Comparison of ENCODE assay signal across 29 cellular contexts in genomic region chr11:1157341-1157644, GRCh38. TPM values are rescaled to one million over a fixed set of nuclear protein-coding genes. Genes with fewer than 3 reads are reported as not detected.
DNase-seq lines count a peak whose midpoint lies in the region; ATAC-seq and TF ChIP-seq lines count a peak whose summit lies in the region.
"Had no signal": no experiment of that assay in that cellular context is flagged by ENCODE, and none has a peak within 500 bp of the region (broad histone marks: within the 10 kb centered on the region; RNA-seq: fewer than 3 reads in every experiment).

No MANE protein-coding gene starts in this region.

- H3K27me3 ChIP-seq in H7 (ENCODE audit: control insufficient read depth, insufficient read depth, low read length) (no peaks in the 10 kb centered on the region), stomach (peaks cover 0 to 57% (median under 1%) of the 10 kb centered on the region in 3 donors)
- H3K27me3 ChIP-seq: BLaER1 had no signal

- no peaks in the 10 kb centered on the region for H3K27me3 Mint-ChIP-seq in activated CD4-positive, alpha-beta T cell treated with anti-CD3 and anti-CD28 coated beads, Interleukin-2, amount 10 ng/mL, durations not matched to agents 7 days and 5 days
- no peaks in the 10 kb centered on the region for H3K27me3 Mint-ChIP-seq in activated CD4-positive, alpha-beta T cell treated with anti-CD3 and anti-CD28 coated beads, Interleukin-2, amount 10 ng/mL, durations not matched to agents 24 days and 14 days
- peaks cover 2% of the 10 kb centered on the region for H3K27me3 Mint-ChIP-seq in endothelial cell (ENCODE audit: unreplicated experiment)
- H3K27me3 Mint-ChIP-seq: CD4-positive, alpha-beta T cell had no signal

- no peaks in the 10 kb centered on the region for H3K36me3 Mint-ChIP-seq in activated CD4-positive, alpha-beta T cell treated with anti-CD3 and anti-CD28 coated beads, Interleukin-2, amount 10 ng/mL, durations not matched to agents 7 days and 5 days (ENCODE audit: low read depth)
- no peaks in the 10 kb centered on the region for H3K36me3 Mint-ChIP-seq in activated CD4-positive, alpha-beta T cell treated with anti-CD3 and anti-CD28 coated beads, Interleukin-2, amount 10 ng/mL, durations not matched to agents 24 days and 14 days (ENCODE audit: low read depth)
- no peaks in the 10 kb centered on the region for H3K36me3 Mint-ChIP-seq in endothelial cell (ENCODE audit: low read depth, unreplicated experiment)

- no peak for TF ChIP-seq POLR2A in stomach (IDR thresholded peaks at IDR 0.05)

- DNase-seq in activated CD4-positive, alpha-beta T cell treated with anti-CD3 and anti-CD28 coated beads, Interleukin-2, amount 10 ng/mL, durations not matched to agents 7 days and 5 days = no peak
- DNase-seq in activated CD4-positive, alpha-beta T cell treated with anti-CD3 and anti-CD28 coated beads, Interleukin-2, amount 10 ng/mL, durations not matched to agents 24 days and 14 days = no peak
- DNase-seq in H7 (peak; percentile 56), endothelial cell (ENCODE audit: low spot score) (no peak), stomach (no peak), NCI-H226 (no peak), NCI-H1048 (lab: John Stamatoyannopoulos, UW) (no peak)
- DNase-seq: Kasumi-1; NCI-H1105; NCI-H146; NCI-H1930; NCI-H2107; NCI-H446 treated with DMSO at 0.1 percent for 48 hours; NCI-H526; NCI-H82; NK-92 treated with Interleukin-12 subunit alpha and Interleukin-12 subunit beta, amount 100 ng/mL, for 24 hours; PC-3; SJCRH30 had no signal

- 48 to 58% (median 50%) methylated on average over 4 of the region's 4 CpGs for WGBS in stomach, 5 donors

- CTCF ChIA-PET in activated CD4-positive, alpha-beta T cell treated with anti-CD3 and anti-CD28 coated beads, Interleukin-2, amount 10 ng/mL, durations not matched to agents 7 days and 5 days (lab: Charles Lee) = no interaction called here

- POLR2A ChIA-PET in activated CD4-positive, alpha-beta T cell treated with anti-CD3 and anti-CD28 coated beads, Interleukin-2, amount 10 ng/mL, durations not matched to agents 7 days and 5 days (lab: Charles Lee) = no interaction called here

- no peaks in the 10 kb centered on the region for H3K36me3 ChIP-seq in H7 (replicated peaks; ENCODE audit: control insufficient read depth, insufficient read depth, low read length)
- peaks cover 0 to 15% (median 5%) of the 10 kb centered on the region in 4 donors for H3K36me3 ChIP-seq in stomach
- H3K36me3 ChIP-seq: BLaER1, SJCRH30 had no signal

- no peak for TF ChIP-seq EP300 in stomach (IDR thresholded peaks at IDR 0.05)

- H3K9me3 Mint-ChIP-seq in activated CD4-positive, alpha-beta T cell treated with anti-CD3 and anti-CD28 coated beads, Interleukin-2, amount 10 ng/mL, durations not matched to agents 7 days and 5 days = no peaks in the 10 kb centered on the region
- peaks cover 3% of the 10 kb centered on the region for H3K9me3 Mint-ChIP-seq in activated CD4-positive, alpha-beta T cell treated with anti-CD3 and anti-CD28 coated beads, Interleukin-2, amount 10 ng/mL, durations not matched to agents 24 days and 14 days
- no peaks in the 10 kb centered on the region for H3K9me3 Mint-ChIP-seq in endothelial cell (ENCODE audit: unreplicated experiment)
- H3K9me3 Mint-ChIP-seq: CD4-positive, alpha-beta T cell had no signal

- H3K27ac Mint-ChIP-seq in activated CD4-positive, alpha-beta T cell treated with anti-CD3 and anti-CD28 coated beads, Interleukin-2, amount 10 ng/mL, durations not matched to agents 7 days and 5 days = peak overlapping the region; percentile 37
- H3K27ac Mint-ChIP-seq in activated CD4-positive, alpha-beta T cell treated with anti-CD3 and anti-CD28 coated beads, Interleukin-2, amount 10 ng/mL, durations not matched to agents 24 days and 14 days = no peak overlapping the region
- H3K27ac Mint-ChIP-seq in endothelial cell (ENCODE audit: unreplicated experiment) = peak overlapping the region; percentile 32
- H3K27ac Mint-ChIP-seq: CD4-positive, alpha-beta T cell had no signal

- no peaks in the 10 kb centered on the region for H3K9me3 ChIP-seq in stomach
- H3K9me3 ChIP-seq: BLaER1 had no signal

- H3K4me3 Mint-ChIP-seq in activated CD4-positive, alpha-beta T cell treated with anti-CD3 and anti-CD28 coated beads, Interleukin-2, amount 10 ng/mL, durations not matched to agents 7 days and 5 days = no peak overlapping the region
- no peak overlapping the region for H3K4me3 Mint-ChIP-seq in activated CD4-positive, alpha-beta T cell treated with anti-CD3 and anti-CD28 coated beads, Interleukin-2, amount 10 ng/mL, durations not matched to agents 24 days and 14 days
- no peak overlapping the region for H3K4me3 Mint-ChIP-seq in endothelial cell (ENCODE audit: unreplicated experiment)
- H3K4me3 Mint-ChIP-seq: CD4-positive, alpha-beta T cell had no signal

- H3K4me1 ChIP-seq in stomach = peaks cover 8 to 30% (median 21%) of the 10 kb centered on the region in 4 donors

- no peak for TF ChIP-seq CTCF in endothelial cell (IDR thresholded peaks at IDR 0.05; ENCODE audit: unreplicated experiment)
- no peak for TF ChIP-seq CTCF in stomach (IDR thresholded peaks at IDR 0.05)

- H3K27ac ChIP-seq in stomach = peak overlapping the region; percentile 52 to 79 (median 65)
- H3K27ac ChIP-seq: BLaER1, SJCRH30 had no signal

- H3K4me1 Mint-ChIP-seq in activated CD4-positive, alpha-beta T cell treated with anti-CD3 and anti-CD28 coated beads, Interleukin-2, amount 10 ng/mL, durations not matched to agents 7 days and 5 days = peaks cover 2% of the 10 kb centered on the region
- H3K4me1 Mint-ChIP-seq in activated CD4-positive, alpha-beta T cell treated with anti-CD3 and anti-CD28 coated beads, Interleukin-2, amount 10 ng/mL, durations not matched to agents 24 days and 14 days = peaks cover 2% of the 10 kb centered on the region
- no peaks in the 10 kb centered on the region for H3K4me1 Mint-ChIP-seq in endothelial cell (ENCODE audit: unreplicated experiment)

- H3K4me3 ChIP-seq in H7 (ENCODE audit: insufficient read depth, low read depth, low read length) (no peak overlapping the region), stomach (peak overlapping the region in 1 of 4 donors; percentile 46)
- H3K4me3 ChIP-seq: BLaER1, K562, SJCRH30 had no signal

- intact Hi-C loops in activated CD4-positive, alpha-beta T cell treated with anti-CD3 and anti-CD28 coated beads, Interleukin-2, amount 10 ng/mL, durations not matched to agents 24 days and 14 days (cut with micrococcal nuclease) = no loop called here
- intact Hi-C loops in stomach (cut with DNase I; ENCODE audit: low total_unique reads) = no loop called here

- ATAC-seq in GM19452 (IDR thresholded peaks at IDR 0.05; ENCODE audit: unreplicated experiment) = no peak
- ATAC-seq: HCT116, HepG2, K562, PC-3, Right ventricle myocardium inferior had no signal

RNA-seq across cellular contexts. Expression of gene MUC5AC, which starts 0.5 kb away (rescaled TPM):
- total RNA-seq in activated CD4-positive, alpha-beta T cell treated with anti-CD3 and anti-CD28 coated beads, Interleukin-2, amount 10 ng/mL, durations not matched to agents 7 days and 5 days = not detected
- total RNA-seq in activated CD4-positive, alpha-beta T cell treated with anti-CD3 and anti-CD28 coated beads, Interleukin-2, amount 10 ng/mL, durations not matched to agents 24 days and 14 days = not detected in 2 replicates
- total RNA-seq in H7 (2014; rRNA removed; shearing (Covaris generic)) = not detected in 2 replicates
- total RNA-seq in endothelial cell (ENCODE audit: unreplicated experiment) (not detected), stomach (1,000 to 10,000 TPM in 1 of 5 donors, 100 to 1,000 TPM in 3, 1 to 10 TPM in 1; 2.0 to 1,253 (median 605) TPM)
- polyA plus RNA-seq in stomach = 10 to 100 TPM in 2 of 3 donors, 1 to 10 TPM in 1; 5.5 to 77.0 (median 24.0) TPM
- total RNA-seq: CD4-positive, alpha-beta T cell; H1; HepG2; HT1080; K562; M059J; Right ventricle myocardium inferior; RPMI7951; SJCRH30 had no signal
- polyA plus RNA-seq: H1, K562 had no signal
